Comparison of ENCODE assay signal across 22 cellular contexts in the genomic region with DNA sequence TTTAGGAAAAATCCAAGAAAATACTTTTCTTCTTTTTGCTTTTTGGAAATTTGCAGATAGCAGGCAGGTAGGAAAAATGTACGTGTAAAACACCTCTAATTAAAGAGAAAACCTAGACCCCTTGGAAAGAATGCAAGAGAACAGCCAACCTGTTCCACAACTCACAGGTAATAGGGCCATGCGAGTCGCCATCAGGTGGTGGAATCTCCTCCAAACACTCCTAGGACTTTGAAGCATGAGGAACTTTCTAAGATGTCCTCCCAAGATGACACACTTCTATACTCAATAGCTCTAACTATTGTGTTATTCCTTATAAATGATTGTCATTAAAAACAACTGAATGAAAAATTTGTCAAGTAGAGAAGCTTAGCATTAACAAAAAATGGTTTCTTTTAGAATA.
"Had no signal": no experiment of that assay in that cellular context is flagged by ENCODE, and none has a peak within 500 bp of the region (broad histone marks: within the 10 kb centered on the region; RNA-seq: fewer than 3 reads in every experiment).

No MANE protein-coding gene starts in this region.

- H3K36me3 ChIP-seq: cardiac muscle cell, right atrium auricular region, upper lobe of right lung had no signal

- H3K27ac Mint-ChIP-seq: activated B cell treated with CpG ODN at 0.5 μM for 24 hours; activated CD4-positive, alpha-beta T cell treated with anti-CD3 and anti-CD28 coated beads for 36 hours; activated naive CD4-positive, alpha-beta T cell treated with anti-CD3 and anti-CD28 coated beads for 36 hours; activated naive CD8-positive, alpha-beta T cell treated with anti-CD3 and anti-CD28 coated beads, Interleukin-2, amount 10 ng/mL, durations not matched to agents 7 days and 5 days; natural killer cell had no signal

- DNase-seq: activated B cell treated with CpG ODN at 0.5 μM for 24 hours; activated CD4-positive, alpha-beta T cell treated with anti-CD3 and anti-CD28 coated beads for 36 hours; activated CD4-positive, alpha-beta T cell treated with anti-CD3 and anti-CD28 coated beads, Interleukin-2, amount 50 U/mL, for 4 hours; activated CD8-positive, alpha-beta memory T cell treated with anti-CD3 and anti-CD28 coated beads, Interleukin-2, amount 50 U/mL, for 48 hours; activated naive CD4-positive, alpha-beta T cell treated with anti-CD3 and anti-CD28 coated beads for 36 hours; activated naive CD8-positive, alpha-beta T cell treated with anti-CD3 and anti-CD28 coated beads, Interleukin-2, amount 10 ng/mL, durations not matched to agents 7 days and 5 days; activated T-cell treated with anti-CD3 and anti-CD28 coated beads, Interleukin-2, amount 50 U/mL, for 4 hours; amniotic stem cell; cortex of kidney; foreskin fibroblast; left ventricle myocardium superior; mammary epithelial cell; midbrain; natural killer cell; psoas muscle; stimulated activated CD4-positive, alpha-beta T cell treated with anti-CD3 and anti-CD28 coated beads, Interleukin-12 subunit alpha, Interleukin-12 subunit beta, amount 100 ng/mL, for 4 hours; stimulated activated CD4-positive, alpha-beta T cell treated with anti-CD3 and anti-CD28 coated beads, Interleukin-4, amount 100 ng/mL, for 4 hours; stimulated activated naive CD8-positive, alpha-beta T cell treated with anti-CD3 and anti-CD28 coated beads, Interleukin-15, Interleukin-2, amounts not matched to agents 100 U/mL and 50 U/mL, for 24 hours; T-helper 9 cell; upper lobe of right lung had no signal

- H3K4me1 Mint-ChIP-seq: activated B cell treated with CpG ODN at 0.5 μM for 24 hours; activated CD4-positive, alpha-beta T cell treated with anti-CD3 and anti-CD28 coated beads for 36 hours; activated naive CD8-positive, alpha-beta T cell treated with anti-CD3 and anti-CD28 coated beads, Interleukin-2, amount 10 ng/mL, durations not matched to agents 7 days and 5 days; natural killer cell had no signal

- H3K4me1 ChIP-seq: psoas muscle, right atrium auricular region, upper lobe of right lung had no signal

- H3K9me3 Mint-ChIP-seq: activated B cell treated with CpG ODN at 0.5 μM for 24 hours; activated naive CD4-positive, alpha-beta T cell treated with anti-CD3 and anti-CD28 coated beads for 36 hours; activated naive CD8-positive, alpha-beta T cell treated with anti-CD3 and anti-CD28 coated beads, Interleukin-2, amount 10 ng/mL, durations not matched to agents 7 days and 5 days; activated T-cell treated with anti-CD3 and anti-CD28 coated beads, Interleukin-2, amount 50 U/mL, for 4 hours had no signal

- H3K4me3 ChIP-seq: cardiac muscle cell, psoas muscle, right atrium auricular region, upper lobe of right lung had no signal

- H3K4me3 Mint-ChIP-seq: activated B cell treated with CpG ODN at 0.5 μM for 24 hours; activated CD4-positive, alpha-beta T cell treated with anti-CD3 and anti-CD28 coated beads for 36 hours; activated naive CD4-positive, alpha-beta T cell treated with anti-CD3 and anti-CD28 coated beads for 36 hours; activated naive CD8-positive, alpha-beta T cell treated with anti-CD3 and anti-CD28 coated beads, Interleukin-2, amount 10 ng/mL, durations not matched to agents 7 days and 5 days; activated T-cell treated with anti-CD3 and anti-CD28 coated beads, Interleukin-2, amount 50 U/mL, for 4 hours; natural killer cell had no signal

- ATAC-seq: activated CD4-positive, alpha-beta T cell treated with anti-CD3 and anti-CD28 coated beads for 36 hours; activated T-cell treated with anti-CD3 and anti-CD28 coated beads, Interleukin-2, amount 50 U/mL, for 4 hours; left ventricle myocardium superior; natural killer cell; psoas muscle; stimulated activated naive CD8-positive, alpha-beta T cell treated with anti-CD3 and anti-CD28 coated beads, Interleukin-15, Interleukin-2, amounts not matched to agents 100 U/mL and 50 U/mL, for 24 hours; upper lobe of right lung had no signal

- H3K27ac ChIP-seq: cardiac muscle cell, psoas muscle, right atrium auricular region, upper lobe of right lung had no signal

- H3K27me3 ChIP-seq: cardiac muscle cell, right atrium auricular region, upper lobe of right lung had no signal

- H3K36me3 Mint-ChIP-seq: activated naive CD8-positive, alpha-beta T cell treated with anti-CD3 and anti-CD28 coated beads, Interleukin-2, amount 10 ng/mL, durations not matched to agents 7 days and 5 days; natural killer cell had no signal

- H3K9me3 ChIP-seq: psoas muscle, right atrium auricular region, upper lobe of right lung had no signal
